1 cellular context compared by ENCODE assay signal in genomic region chr7:18491871-18492270, GRCh38.
TF ChIP-seq lines count a peak whose summit lies in the region.

No MANE protein-coding gene starts in this region.

TF ChIP-seq in K562, 482 proteins besides CTCF, POLR2A, EP300 and RAD21 (continued from another document):
- TF ChIP-seq ZBTB33 (CRISPR knock-in tag; IDR thresholded peaks at IDR 0.05): no peak
- TF ChIP-seq CEBPG (CRISPR knock-in tag; IDR thresholded peaks at IDR 0.05): peak; percentile 50
- peak; percentile 91 to 99 for TF ChIP-seq CEBPG (tag; conservative IDR thresholded peaks at IDR 0.05 in 1 of 2, IDR thresholded peaks at IDR 0.05 in 1 of 2)
- TF ChIP-seq MGA (IDR thresholded peaks at IDR 0.05): no peak
- TF ChIP-seq FOXO4 (CRISPR knock-in tag; IDR thresholded peaks at IDR 0.05): no peak
- peak; percentile 51; the same call in 1 of the 2 replicates for TF ChIP-seq ATF3 (IDR thresholded peaks at IDR 0.05)
- no peak for TF ChIP-seq ATF3 (CRISPR knock-in tag; conservative IDR thresholded peaks at IDR 0.05)
- no peak for TF ChIP-seq NFXL1 (CRISPR knock-in tag; IDR thresholded peaks at IDR 0.05)
- no peak for TF ChIP-seq SAFB (IDR thresholded peaks at IDR 0.05; ENCODE audit: borderline replicate concordance, low read depth, low read length)
- no peak for TF ChIP-seq PHB (CRISPR knock-in tag; IDR thresholded peaks at IDR 0.05)
- TF ChIP-seq E2F5 (CRISPR knock-in tag; IDR thresholded peaks at IDR 0.05): no peak
- TF ChIP-seq ZZZ3 (IDR thresholded peaks at IDR 0.05): no peak
- TF ChIP-seq ZNF507 (tag; conservative IDR thresholded peaks at IDR 0.05): no peak
- no peak for TF ChIP-seq PREB (CRISPR knock-in tag; IDR thresholded peaks at IDR 0.05)
- peak; percentile 97 for TF ChIP-seq ATF4 (CRISPR knock-in tag; IDR thresholded peaks at IDR 0.05)
- no peak for TF ChIP-seq ZNF57 (CRISPR knock-in tag; IDR thresholded peaks at IDR 0.05)
- no peak for TF ChIP-seq SP2 (IDR thresholded peaks at IDR 0.05; ENCODE audit: extremely low read depth, low read depth, low read length, poor library complexity, severe bottlenecking)
- peak; percentile 85 for TF ChIP-seq ZSCAN32 (CRISPR knock-in tag; IDR thresholded peaks at IDR 0.05)
- no peak for TF ChIP-seq SRSF9 (IDR thresholded peaks at IDR 0.05; ENCODE audit: borderline replicate concordance, low read depth, low read length)
- no peak for TF ChIP-seq ZBTB49 (CRISPR knock-in tag; IDR thresholded peaks at IDR 0.05; ENCODE audit: borderline replicate concordance)
- no peak for TF ChIP-seq ZNF76 (CRISPR knock-in tag; IDR thresholded peaks at IDR 0.05; ENCODE audit: borderline replicate concordance)
- no peak for TF ChIP-seq CCAR2 (IDR thresholded peaks at IDR 0.05; ENCODE audit: low read depth, low read length)
- TF ChIP-seq NR2C1 (IDR thresholded peaks at IDR 0.05): no peak
- no peak for TF ChIP-seq NR2C1 (tag; IDR thresholded peaks at IDR 0.05)
- no peak for TF ChIP-seq SMARCE1 (IDR thresholded peaks at IDR 0.05)
- TF ChIP-seq ETV5 (CRISPR knock-in tag; IDR thresholded peaks at IDR 0.05; ENCODE audit: low read depth): no peak
- no peak for TF ChIP-seq RERE (CRISPR knock-in tag; IDR thresholded peaks at IDR 0.05; ENCODE audit: borderline replicate concordance)
